ENCODE assay signal across 8 cellular contexts in genomic region chr3:69386535-69387385, GRCh38. TPM values are rescaled to one million over a fixed set of nuclear protein-coding genes. Genes with fewer than 3 reads are reported as not detected.
DNase-seq lines count a peak whose midpoint lies in the region; ATAC-seq and TF ChIP-seq lines count a peak whose summit lies in the region.

No MANE protein-coding gene starts in this region.

- peaks cover 13 to 22% of the 10 kb centered on the region in 2 donors for H3K4me1 ChIP-seq in thyroid gland

- POLR2A ChIA-PET in BJ (lab: Charles Lee) = no interaction called here
- POLR2A ChIA-PET in HEK293T (lab: Yijun Ruan, JAX) = no interaction called here

- no peaks in the 10 kb centered on the region for H3K36me3 Mint-ChIP-seq in natural killer cell treated with Interleukin-12 subunit alpha and Interleukin-12 subunit beta and Interleukin-15 and Interleukin-18, amount 100 ng/mL, for 72 hours

- TF ChIP-seq CTCF in BJ (IDR thresholded peaks at IDR 0.05; ENCODE audit: insufficient read depth, low read depth, low read length) (no peak), thyroid gland (IDR thresholded peaks at IDR 0.05) (no peak)

- H3K27me3 ChIP-seq in BJ (ENCODE audit: control insufficient read depth, insufficient read depth, low read length) (0 out of 2 replicates have a peak, but pooled peaks cover 2% of the 10 kb centered on the region), thyroid gland (no peaks in the 10 kb centered on the region)

- no peaks in the 10 kb centered on the region for H3K9me3 ChIP-seq in thyroid gland

- no peak for TF ChIP-seq POLR2A in thyroid gland (IDR thresholded peaks at IDR 0.05)

- no peaks in the 10 kb centered on the region for H3K9me3 Mint-ChIP-seq in natural killer cell treated with Interleukin-12 subunit alpha and Interleukin-12 subunit beta and Interleukin-15 and Interleukin-18, amount 100 ng/mL, for 72 hours

- H3K4me3 ChIP-seq in BJ (ENCODE audit: low read depth, low read length) = peak overlapping the region; percentile 38
- H3K4me3 ChIP-seq in thyroid gland (replicated peaks in 1 of 3) = peak overlapping the region in 1 of 3 donors; percentile 29

- ATAC-seq in natural killer cell treated with Interleukin-12 subunit alpha and Interleukin-12 subunit beta and Interleukin-15 and Interleukin-18, amount 100 ng/mL, for 72 hours = peak in 1 of 2 donors; percentile 10
- ATAC-seq in HG03469 (IDR thresholded peaks at IDR 0.05; ENCODE audit: unreplicated experiment) (no peak), GM18520 (IDR thresholded peaks at IDR 0.05; ENCODE audit: unreplicated experiment) (no peak), HG02840 (IDR thresholded peaks at IDR 0.05; ENCODE audit: low FRiP score, unreplicated experiment) (no peak)

- H3K27ac Mint-ChIP-seq in natural killer cell treated with Interleukin-12 subunit alpha and Interleukin-12 subunit beta and Interleukin-15 and Interleukin-18, amount 100 ng/mL, for 72 hours = no peak overlapping the region

- 51 to 70% methylated on average over 8 of the region's 8 CpGs for WGBS in thyroid gland, 2 donors

- peak overlapping the region; percentile 85 for H3K4me3 Mint-ChIP-seq in natural killer cell treated with Interleukin-12 subunit alpha and Interleukin-12 subunit beta and Interleukin-15 and Interleukin-18, amount 100 ng/mL, for 72 hours

- CTCF ChIA-PET in BJ (lab: Yijun Ruan, JAX) (interaction anchor here (0.7 to 1.5 kb wide), 5 partner anchors 23 to 225 kb away, joined by 3 to 9 read pairs (median 3); no protein-coding TSS in a partner anchor), HEK293T (lab: Yijun Ruan, JAX) (interaction anchor here (0.5 to 1.3 kb wide), 3 partner anchors 10 to 223 kb away, joined by 3 read pairs; no protein-coding TSS in a partner anchor)

- H3K4me1 Mint-ChIP-seq in natural killer cell treated with Interleukin-12 subunit alpha and Interleukin-12 subunit beta and Interleukin-15 and Interleukin-18, amount 100 ng/mL, for 72 hours (ENCODE audit: low read depth in 2 of 2) = peaks cover 7 to 16% of the 10 kb centered on the region in 2 donors

- H3K27ac ChIP-seq in cingulate gyrus (ENCODE audit: low read depth, low read length) (peak overlapping the region; percentile 89), thyroid gland (peak overlapping the region in 1 of 3 donors; percentile 65)

- H3K36me3 ChIP-seq in BJ (ENCODE audit: control insufficient read depth, insufficient read depth, low read length) (no peaks in the 10 kb centered on the region), thyroid gland (no peaks in the 10 kb centered on the region)

- intact Hi-C loops in thyroid gland (cut with DNase I) = no loop called here

- H3K27me3 Mint-ChIP-seq in natural killer cell treated with Interleukin-12 subunit alpha and Interleukin-12 subunit beta and Interleukin-15 and Interleukin-18, amount 100 ng/mL, for 72 hours = peaks cover 5 to 6% of the 10 kb centered on the region in 2 donors

- DNase-seq in BJ (ENCODE audit: low read depth) = no peak
- DNase-seq in HEK293T (ENCODE audit: extremely low spot score) = peak; percentile 42
- no peak for DNase-seq in natural killer cell treated with Interleukin-12 subunit alpha and Interleukin-12 subunit beta and Interleukin-15 and Interleukin-18, amount 100 ng/mL, for 72 hours (ENCODE audit: low spot score)
- DNase-seq in thyroid gland = no peak

TF ChIP-seq in HEK293T, 16 proteins besides CTCF, POLR2A, EP300 and RAD21:
- TF ChIP-seq ZNF384 (IDR thresholded peaks at IDR 0.05) (no peak), LEF1 (IDR thresholded peaks at IDR 0.05; ENCODE audit: borderline replicate concordance) (no peak), NFRKB (IDR thresholded peaks at IDR 0.05) (no peak), L3MBTL2 (conservative IDR thresholded peaks at IDR 0.05) (no peak), ARNT (IDR thresholded peaks at IDR 0.05) (no peak), SP1 (IDR thresholded peaks at IDR 0.05) (no peak), SUZ12 (IDR thresholded peaks at IDR 0.05) (no peak), BHLHE40 (IDR thresholded peaks at IDR 0.05; ENCODE audit: borderline replicate concordance) (no peak), FOXK2 (IDR thresholded peaks at IDR 0.05) (no peak), PKNOX1 (IDR thresholded peaks at IDR 0.05) (no peak), FOXM1 (IDR thresholded peaks at IDR 0.05; ENCODE audit: borderline replicate concordance) (no peak)

RNA-seq across cellular contexts. Expression of gene FRMD4B, which starts 0.9 kb away (rescaled TPM):
- polyA plus RNA-seq in BJ (2011; rRNA removed) = 0.09 and 0.18 TPM in 2 replicates
- polyA minus RNA-seq in BJ (2011; rRNA and poly(A)+ RNA removed) = 0.05 TPM in 2 replicates
- total RNA-seq in natural killer cell treated with Interleukin-12 subunit alpha and Interleukin-12 subunit beta and Interleukin-15 and Interleukin-18, amount 100 ng/mL, for 72 hours = 10 to 100 TPM; 27.1 to 38.3 TPM
- 100 to 1,000 TPM; 109 to 224 (median 161) TPM for total RNA-seq in thyroid gland
